In the genomic region with DNA sequence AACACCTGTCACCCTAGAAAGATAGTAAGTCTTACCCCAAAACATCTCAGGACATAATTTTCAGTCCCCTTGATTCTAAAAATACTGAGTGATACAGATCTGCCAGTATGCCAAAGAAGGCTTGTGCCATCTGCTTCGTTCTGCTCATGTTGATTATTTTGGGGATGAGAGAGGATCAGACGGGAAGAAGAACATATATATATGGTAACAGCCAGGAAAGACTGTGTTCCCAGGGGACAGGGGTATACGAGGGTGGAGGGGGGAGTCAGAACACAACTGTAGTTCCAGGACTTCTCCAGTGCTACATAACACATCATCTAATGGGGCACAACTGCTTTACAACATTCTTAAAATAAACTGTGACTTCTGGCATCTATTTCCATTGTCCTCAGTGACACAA, we compare ENCODE assay signal across 21 cellular contexts.
"Had no signal": no experiment of that assay in that cellular context is flagged by ENCODE, and none has a peak within 500 bp of the region (broad histone marks: within the 10 kb centered on the region; RNA-seq: fewer than 3 reads in every experiment).

No MANE protein-coding gene starts in this region.

- H3K27ac Mint-ChIP-seq: dendritic cell treated with granulocyte-macrophage colony-stimulating factor and Interleukin-4, amounts not matched to agents 40 ng/mL and 50 ng/mL, for 4 days; naive thymus-derived CD8-positive, alpha-beta T cell; stimulated activated memory B cell treated with anti-CD40 and anti-IgM and Interleukin-4, amounts not matched to agents 10 μg/mL and 1 μg/mL and 100 μg/mL, for 72 hours; stimulated activated naive CD8-positive, alpha-beta T cell treated with anti-CD3 and anti-CD28 coated beads, Interleukin-15, Interleukin-2, amounts not matched to agents 100 ng/mL and 50 ng/mL, for 24 hours had no signal

- H3K4me1 Mint-ChIP-seq: naive thymus-derived CD8-positive, alpha-beta T cell; stimulated activated memory B cell treated with anti-CD40 and anti-IgM and Interleukin-4, amounts not matched to agents 10 μg/mL and 1 μg/mL and 100 μg/mL, for 72 hours had no signal

- H3K4me3 Mint-ChIP-seq: dendritic cell treated with granulocyte-macrophage colony-stimulating factor and Interleukin-4, amounts not matched to agents 40 ng/mL and 50 ng/mL, for 4 days; naive thymus-derived CD8-positive, alpha-beta T cell; stimulated activated memory B cell treated with anti-CD40 and anti-IgM and Interleukin-4, amounts not matched to agents 10 μg/mL and 1 μg/mL and 100 μg/mL, for 72 hours; stimulated activated naive CD8-positive, alpha-beta T cell treated with anti-CD3 and anti-CD28 coated beads, Interleukin-15, Interleukin-2, amounts not matched to agents 100 ng/mL and 50 ng/mL, for 24 hours had no signal

- DNase-seq: central memory CD4-positive, alpha-beta T cell; colonic mucosa; effector memory CD4-positive, alpha-beta T cell; foreskin keratinocyte; heart left ventricle; islet precursor cell; kidney glomerular epithelial cell; left colon; left ventricle myocardium inferior; mammary epithelial cell; mesendoderm; naive thymus-derived CD8-positive, alpha-beta T cell; sigmoid colon; spleen; stimulated activated CD4-positive, alpha-beta T cell treated with anti-CD3 and anti-CD28 coated beads, Interleukin-4, amount 100 ng/mL, for 4 hours; thyroid gland; trophoblast cell had no signal

- H3K27me3 Mint-ChIP-seq: dendritic cell treated with granulocyte-macrophage colony-stimulating factor and Interleukin-4, amounts not matched to agents 40 ng/mL and 50 ng/mL, for 4 days; naive thymus-derived CD8-positive, alpha-beta T cell; stimulated activated memory B cell treated with anti-CD40 and anti-IgM and Interleukin-4, amounts not matched to agents 10 μg/mL and 1 μg/mL and 100 μg/mL, for 72 hours; stimulated activated naive CD8-positive, alpha-beta T cell treated with anti-CD3 and anti-CD28 coated beads, Interleukin-15, Interleukin-2, amounts not matched to agents 100 ng/mL and 50 ng/mL, for 24 hours had no signal

- ATAC-seq: foreskin keratinocyte; gastroesophageal sphincter; heart left ventricle; left colon; naive thymus-derived CD8-positive, alpha-beta T cell; stimulated activated memory B cell treated with anti-CD40 and anti-IgM and Interleukin-4, amounts not matched to agents 10 μg/mL and 1 μg/mL and 100 μg/mL, for 72 hours had no signal

- H3K9me3 Mint-ChIP-seq: dendritic cell treated with granulocyte-macrophage colony-stimulating factor and Interleukin-4, amounts not matched to agents 40 ng/mL and 50 ng/mL, for 4 days; stimulated activated naive CD8-positive, alpha-beta T cell treated with anti-CD3 and anti-CD28 coated beads, Interleukin-15, Interleukin-2, amounts not matched to agents 100 ng/mL and 50 ng/mL, for 24 hours had no signal
